Comparison of ENCODE assay signal across 32 cellular contexts in genomic region chr7:108287857-108288256, GRCh38.
"Had no signal": no experiment of that assay in that cellular context is flagged by ENCODE, and none has a peak within 500 bp of the region (broad histone marks: within the 10 kb centered on the region; RNA-seq: fewer than 3 reads in every experiment).

No MANE protein-coding gene starts in this region.

- DNase-seq: Kasumi-1, MG63, MM.1S, MV-4-11, NCI-H1048, NCI-H1092, NCI-H1092 treated with DMSO at 0.1 percent for 48 hours, NCI-H1105, NCI-H1105 treated with DMSO at 0.1 percent for 48 hours, NCI-H1417, NCI-H1417 treated with DMSO at 0.1 percent for 48 hours, NCI-H1436, NCI-H1436 treated with DMSO at 0.1 percent for 48 hours, NCI-H146, NCI-H1694, NCI-H1694 treated with DMSO at 0.1 percent for 48 hours, NCI-H187, NCI-H187 treated with DMSO at 0.1 percent for 48 hours, NCI-H1930, NCI-H2029, NCI-H2029 treated with DMSO at 0.1 percent for 48 hours, NCI-H2081, NCI-H2081 treated with DMSO at 0.1 percent for 48 hours, NCI-H2107, NCI-H2171, NCI-H2227 treated with DMSO at 0.1 percent for 48 hours, NCI-H226, NCI-H345, NCI-H446, NCI-H446 treated with DMSO at 0.1 percent for 48 hours, NCI-H510A, NCI-H510A treated with DMSO at 0.1 percent for 48 hours had no signal

- H3K27me3 ChIP-seq: MG63 had no signal

- H3K9me3 ChIP-seq: MG63 had no signal

- H3K4me3 ChIP-seq: MG63 had no signal

- H3K36me3 ChIP-seq: MG63 had no signal
